Comparison of ENCODE assay signal across 8 cellular contexts in the genomic region with DNA sequence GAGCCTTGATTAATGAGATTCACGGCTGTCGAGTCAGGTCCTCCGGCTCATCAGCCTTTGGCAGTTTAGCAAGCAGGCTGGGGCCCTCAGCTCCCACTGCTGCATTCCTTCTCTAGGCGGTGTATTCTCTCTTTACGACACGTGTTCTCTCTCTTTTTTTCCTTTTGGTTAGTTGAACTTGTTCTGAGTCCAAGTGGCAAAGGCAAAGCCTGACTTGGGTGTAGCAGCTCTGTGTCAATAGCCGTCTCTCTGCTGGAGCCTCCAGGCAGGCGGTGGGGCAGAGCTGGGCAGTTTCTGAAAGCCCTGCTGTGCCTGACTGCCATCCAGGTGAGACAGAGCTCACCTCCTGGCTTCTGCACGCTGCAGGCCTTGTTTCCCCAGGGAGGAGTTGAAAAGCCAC. TPM values are rescaled to one million over a fixed set of nuclear protein-coding genes. Genes with fewer than 3 reads are reported as not detected.
A peak's percentile ranks its signal among the peaks of the same experiment; 100 is the strongest.
DNase-seq lines count a peak whose midpoint lies in the region; ATAC-seq and TF ChIP-seq lines count a peak whose summit lies in the region.

No MANE protein-coding gene starts in this region.

- peak overlapping the region; percentile 14 for H3K4me2 ChIP-seq in neural progenitor cell

- peak; percentile 60 for DNase-seq in G401 (ENCODE audit: low spot score)
- peak; percentile 99 for DNase-seq in NCI-H69 (lab: John Stamatoyannopoulos, UW)
- peak; percentile 29 for DNase-seq in fibroblast of mammary gland (ENCODE audit: low read depth)
- no peak for DNase-seq in neural progenitor cell (ENCODE audit: low spot score)
- no peak for DNase-seq in DMS53 treated with DMSO at 0.1 percent for 48 hours (lab: John Stamatoyannopoulos, UW; ENCODE audit: unreplicated experiment)
- no peak for DNase-seq in NCI-H774 (lab: John Stamatoyannopoulos, UW)
- no peak for DNase-seq in ACHN

- no peaks in the 10 kb centered on the region for H3K9me3 ChIP-seq in neural progenitor cell (ENCODE audit: low read depth)

- H3F3A ChIP-seq in neural progenitor cell (ENCODE audit: low read depth) = peaks cover 4% of the 10 kb centered on the region

- no peak for ATAC-seq in HG02938 (IDR thresholded peaks at IDR 0.05; ENCODE audit: unreplicated experiment)

- H2AFZ ChIP-seq in neural progenitor cell (replicated peaks) = no peak overlapping the region

- no peak overlapping the region for H3K27ac ChIP-seq in neural progenitor cell

- no peaks in the 10 kb centered on the region for H3K27me3 ChIP-seq in neural progenitor cell

- H3K27ac Mint-ChIP-seq in neural progenitor cell = no peak overlapping the region

- H3K4me3 ChIP-seq in fibroblast of mammary gland (ENCODE audit: control insufficient read depth, low read depth, low read length) (no peak overlapping the region), neural progenitor cell (no peak overlapping the region)

- no peaks in the 10 kb centered on the region for H3K36me3 ChIP-seq in neural progenitor cell

- H4K20me1 ChIP-seq in neural progenitor cell (ENCODE audit: low read depth) = peaks cover 14% of the 10 kb centered on the region

- H3K9me3 Mint-ChIP-seq in neural progenitor cell = no peaks in the 10 kb centered on the region

- in situ Hi-C loops in G401 (cut with HindIII; ENCODE audit: low sequenced_read_pairs) = no loop called here
- in situ Hi-C loops in ACHN (cut with HindIII; ENCODE audit: low pct_ligation_motif_present, low pct_unique_long_range_greater_than_20kb, low sequenced_read_pairs) = no loop called here

- peaks cover 3% of the 10 kb centered on the region for H3K36me3 Mint-ChIP-seq in neural progenitor cell

- H3K27me3 Mint-ChIP-seq in neural progenitor cell (ENCODE audit: insufficient read depth, low read depth) = peaks cover 7% of the 10 kb centered on the region

- H3K79me2 ChIP-seq in neural progenitor cell (ENCODE audit: low read depth) = no peaks in the 10 kb centered on the region

- H3K4me1 ChIP-seq in neural progenitor cell = peaks cover 30% of the 10 kb centered on the region

- H3K9ac ChIP-seq in neural progenitor cell = no peak overlapping the region

- TF ChIP-seq CTCF in fibroblast of mammary gland (conservative IDR thresholded peaks at IDR 0.05; ENCODE audit: control insufficient read depth, insufficient read depth, low read depth, low read length) (no peak), neural progenitor cell (IDR thresholded peaks at IDR 0.05) (no peak)

- H3K4me3 Mint-ChIP-seq in neural progenitor cell = no peak overlapping the region

- peaks cover 10% of the 10 kb centered on the region for H3K4me1 Mint-ChIP-seq in neural progenitor cell

RNA-seq across cellular contexts. Expression of a gene that starts 46.6 kb away (rescaled TPM):
- 1.4 and 1.5 TPM in 2 replicates for total RNA-seq in G401 (2014; rRNA removed; shearing (Covaris generic))
- 6.3 and 9.2 TPM in 2 replicates for total RNA-seq in neural progenitor cell (ENCODE audit: low replicate concordance)

Comparison
In these comparisons a context has a peak if more than half of its experiments do, and no peak if none do; other contexts are left out.
1. DNase-seq: peak in G401 (single experiment), NCI-H69 (single experiment) and fibroblast of mammary gland (single experiment); none in neural progenitor cell (single experiment), DMS53 treated with DMSO at 0.1 percent for 48 hours (single experiment), NCI-H774 (single experiment) and ACHN (single experiment).